Comparison of ENCODE assay signal across 1 cellular context in the genomic region with DNA sequence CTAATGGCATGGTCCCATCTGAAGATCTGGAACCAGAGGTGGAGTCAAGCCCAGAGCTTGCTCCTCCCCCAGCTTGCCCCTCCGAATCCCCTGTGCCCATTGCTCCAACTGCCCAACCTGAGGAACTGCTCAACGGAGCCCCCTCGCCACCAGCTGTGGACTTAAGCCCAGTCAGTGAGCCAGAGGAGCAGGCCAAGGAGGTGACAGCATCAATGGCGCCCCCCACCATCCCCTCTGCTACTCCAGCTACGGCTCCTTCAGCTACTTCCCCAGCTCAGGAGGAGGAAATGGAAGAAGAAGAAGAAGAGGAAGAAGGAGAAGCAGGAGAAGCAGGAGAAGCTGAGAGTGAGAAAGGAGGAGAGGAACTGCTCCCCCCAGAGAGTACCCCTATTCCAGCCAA.
TF ChIP-seq lines count a peak whose summit lies in the region.

No MANE protein-coding gene starts in this region.

TF ChIP-seq in HepG2, 621 proteins besides CTCF, POLR2A, EP300 and RAD21:
- TF ChIP-seq, protein P1, sequence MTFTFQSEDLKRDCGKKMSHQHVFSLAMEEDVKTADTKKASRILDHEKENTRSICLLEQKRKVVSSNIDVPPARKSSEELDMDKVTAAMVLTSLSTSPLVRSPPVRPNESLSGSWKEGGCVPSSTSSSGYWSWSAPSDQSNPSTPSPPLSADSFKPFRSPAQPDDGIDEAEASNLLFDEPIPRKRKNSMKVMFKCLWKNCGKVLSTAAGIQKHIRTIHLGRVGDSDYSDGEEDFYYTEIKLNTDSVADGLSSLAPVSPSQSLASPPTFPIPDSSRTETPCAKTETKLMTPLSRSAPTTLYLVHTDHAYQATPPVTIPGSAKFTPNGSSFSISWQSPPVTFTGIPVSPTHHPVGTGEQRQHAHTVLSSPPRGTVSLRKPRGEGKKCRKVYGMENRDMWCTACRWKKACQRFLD (CRISPR knock-in tag; IDR thresholded peaks at IDR 0.05; ENCODE audit: borderline replicate concordance): no peak
- peak; percentile 86 for TF ChIP-seq RBM22 (optimal IDR thresholded peaks at IDR 0.05; ENCODE audit: low read length)
